In genomic region chr12:107318804-107319535, GRCh38 we compare ENCODE assay signal across 8 cellular contexts.
A peak's percentile ranks its signal among the peaks of the same experiment; 100 is the strongest.
DNase-seq lines count a peak whose midpoint lies in the region; ATAC-seq lines count a peak whose summit lies in the region.

No MANE protein-coding gene starts in this region.

- H3K27ac ChIP-seq in SJCRH30, result no peak overlapping the region

- H3K36me3 ChIP-seq in SJCRH30, result no peaks in the 10 kb centered on the region

- peaks cover 34% of the 10 kb centered on the region for H3K4me1 Mint-ChIP-seq in central memory CD8-positive, alpha-beta T cell
- peaks cover 43% of the 10 kb centered on the region for H3K4me1 Mint-ChIP-seq in stimulated activated naive CD8-positive, alpha-beta T cell treated with anti-CD3 and anti-CD28 coated beads, Interleukin-15, amount 100 ng/mL, for 72 hours

- H3K9me3 Mint-ChIP-seq in central memory CD8-positive, alpha-beta T cell, result no peaks in the 10 kb centered on the region
- no peaks in the 10 kb centered on the region for H3K9me3 Mint-ChIP-seq in stimulated activated naive CD8-positive, alpha-beta T cell treated with anti-CD3 and anti-CD28 coated beads, Interleukin-15, amount 100 ng/mL, for 72 hours

- H3K9me3 ChIP-seq in SJCRH30 (replicated peaks), result no peaks in the 10 kb centered on the region

- no peaks in the 10 kb centered on the region for H3K27me3 ChIP-seq in SJCRH30

- DNase-seq in NCI-H82 (lab: John Stamatoyannopoulos, UW) (peak; percentile 56), NCI-H82 treated with DMSO at 0.1 percent for 48 hours (lab: John Stamatoyannopoulos, UW; ENCODE audit: unreplicated experiment) (no peak), SJCRH30 (no peak), left lobe of liver (ENCODE audit: low spot score) (no peak)
- DNase-seq in central memory CD8-positive, alpha-beta T cell (ENCODE audit: low spot score in 2 of 2), result no peak
- peak; percentile 40 to 43 for DNase-seq in stimulated activated naive CD8-positive, alpha-beta T cell treated with anti-CD3 and anti-CD28 coated beads, Interleukin-15, amount 100 ng/mL, for 72 hours

- peak overlapping the region; percentile 38 for H3K27ac Mint-ChIP-seq in central memory CD8-positive, alpha-beta T cell (ENCODE audit: low read depth)
- peak overlapping the region; percentile 77 to 93 for H3K27ac Mint-ChIP-seq in stimulated activated naive CD8-positive, alpha-beta T cell treated with anti-CD3 and anti-CD28 coated beads, Interleukin-15, amount 100 ng/mL, for 72 hours

- no peaks in the 10 kb centered on the region for H3K4me1 ChIP-seq in SJCRH30

- peak overlapping the region; percentile 56 for H3K4me3 ChIP-seq in SJCRH30

- no peak for ATAC-seq in central memory CD8-positive, alpha-beta T cell (replicated peaks; ENCODE audit: extremely low read depth, poor library complexity, severe bottlenecking)
- ATAC-seq in left lobe of liver, result peak; percentile 23
- no peak for ATAC-seq in stimulated activated naive CD8-positive, alpha-beta T cell treated with anti-CD3 and anti-CD28 coated beads, Interleukin-15, amount 100 ng/mL, for 72 hours
- no peak for ATAC-seq in HG03354 (IDR thresholded peaks at IDR 0.05; ENCODE audit: poor library complexity, severe bottlenecking, unreplicated experiment)
- ATAC-seq in GM19023 (IDR thresholded peaks at IDR 0.05; ENCODE audit: unreplicated experiment), result no peak

- H3K27me3 Mint-ChIP-seq in central memory CD8-positive, alpha-beta T cell, result peaks cover 31% of the 10 kb centered on the region
- no peaks in the 10 kb centered on the region for H3K27me3 Mint-ChIP-seq in stimulated activated naive CD8-positive, alpha-beta T cell treated with anti-CD3 and anti-CD28 coated beads, Interleukin-15, amount 100 ng/mL, for 72 hours

- peaks cover 19% of the 10 kb centered on the region for H3K36me3 Mint-ChIP-seq in central memory CD8-positive, alpha-beta T cell (ENCODE audit: insufficient read depth)

- H3K4me3 Mint-ChIP-seq in central memory CD8-positive, alpha-beta T cell, result peak overlapping the region; percentile 82
- peak overlapping the region; percentile 95 to 97 for H3K4me3 Mint-ChIP-seq in stimulated activated naive CD8-positive, alpha-beta T cell treated with anti-CD3 and anti-CD28 coated beads, Interleukin-15, amount 100 ng/mL, for 72 hours

Comparison
In these comparisons a context has a peak if more than half of its experiments do, and no peak if none do; other contexts are left out.
1. DNase-seq: peak in NCI-H82 (single experiment) and stimulated activated naive CD8-positive, alpha-beta T cell treated with anti-CD3 and anti-CD28 coated beads, Interleukin-15, amount 100 ng/mL, for 72 hours (2 of 2); none in NCI-H82 treated with DMSO at 0.1 percent for 48 hours (single experiment), SJCRH30 (0 of 2), central memory CD8-positive, alpha-beta T cell (0 of 2) and left lobe of liver (single experiment).